In genomic region chr4:152640058-152640921, GRCh38 we compare ENCODE assay signal across 8 cellular contexts. TPM values are rescaled to one million over a fixed set of nuclear protein-coding genes. Genes with fewer than 3 reads are reported as not detected.
DNase-seq lines count a peak whose midpoint lies in the region; ATAC-seq and TF ChIP-seq lines count a peak whose summit lies in the region.

No MANE protein-coding gene starts in this region.

- CTCF ChIA-PET in MCF 10A (lab: Yijun Ruan, JAX) = interaction anchor here (0.6 to 6.7 kb wide), 36 partner anchors 9 to 913 kb away, joined by 3 to 131 read pairs (median 4); partner anchors contain the start of gene FBXW7

- no peaks in the 10 kb centered on the region for H3K9me3 ChIP-seq in right lobe of liver

- no peak overlapping the region for H3K4me3 ChIP-seq in right lobe of liver

- TF ChIP-seq POLR2A in right lobe of liver (IDR thresholded peaks at IDR 0.05) = no peak

- H3K9me3 Mint-ChIP-seq in MCF 10A (ENCODE audit: unreplicated experiment) = no peaks in the 10 kb centered on the region
- H3K9me3 Mint-ChIP-seq in activated naive CD8-positive, alpha-beta T cell treated with anti-CD3 and anti-CD28 coated beads, Interleukin-2, amount 50 U/mL, for 24 hours = no peaks in the 10 kb centered on the region
- no peaks in the 10 kb centered on the region for H3K9me3 Mint-ChIP-seq in activated T-cell treated with anti-CD3 and anti-CD28 coated beads, Interleukin-2, amount 50 U/mL, for 24 hours

- POLR2A ChIA-PET in MCF 10A (lab: Yijun Ruan, JAX) = interaction anchor here (0.7 to 2.9 kb wide), 5 partner anchors 28 to 186 kb away, joined by 3 to 15 read pairs (median 3); no protein-coding TSS in a partner anchor

- H3K27ac Mint-ChIP-seq in MCF 10A (ENCODE audit: low read depth, unreplicated experiment) = no peak overlapping the region
- H3K27ac Mint-ChIP-seq in activated naive CD8-positive, alpha-beta T cell treated with anti-CD3 and anti-CD28 coated beads, Interleukin-2, amount 50 U/mL, for 24 hours = no peak overlapping the region
- H3K27ac Mint-ChIP-seq in activated T-cell treated with anti-CD3 and anti-CD28 coated beads, Interleukin-2, amount 50 U/mL, for 24 hours = no peak overlapping the region

- intact Hi-C loops in MCF 10A (cut with micrococcal nuclease) = loop anchor here (1.0 kb wide), 4 partner anchors 95 to 232 kb away; no protein-coding TSS in a partner anchor
- intact Hi-C loops in right lobe of liver (cut with DNase I) = no loop called here

- 28% methylated on average over 7 of the region's 8 CpGs for WGBS in right lobe of liver (ENCODE audit: insufficient coverage, low coverage, low lambda C conversion rate, missing lambda C conversion rate)

- H3K36me3 Mint-ChIP-seq in MCF 10A (ENCODE audit: insufficient read depth, unreplicated experiment) = peaks cover 13% of the 10 kb centered on the region
- H3K36me3 Mint-ChIP-seq in activated naive CD8-positive, alpha-beta T cell treated with anti-CD3 and anti-CD28 coated beads, Interleukin-2, amount 50 U/mL, for 24 hours (ENCODE audit: low read depth) = peaks cover 1% of the 10 kb centered on the region
- H3K36me3 Mint-ChIP-seq in activated T-cell treated with anti-CD3 and anti-CD28 coated beads, Interleukin-2, amount 50 U/mL, for 24 hours (ENCODE audit: low read depth) = peaks cover 20% of the 10 kb centered on the region

- DNase-seq in NCI-H2081 (lab: John Stamatoyannopoulos, UW) (peak; percentile 13 to 35), NCI-H2081 treated with DMSO at 0.1 percent for 48 hours (lab: John Stamatoyannopoulos, UW) (no peak), NCI-H1694 (lab: John Stamatoyannopoulos, UW) (peak; percentile 13), MCF 10A (ENCODE audit: unreplicated experiment) (peak; percentile 38), right lobe of liver (no peak)
- no peak for DNase-seq in activated naive CD8-positive, alpha-beta T cell treated with anti-CD3 and anti-CD28 coated beads, Interleukin-2, amount 50 U/mL, for 24 hours
- DNase-seq in activated T-cell treated with anti-CD3 and anti-CD28 coated beads, Interleukin-2, amount 50 U/mL, for 24 hours = no peak
- no peak for DNase-seq in activated CD4-positive, alpha-beta T cell treated with anti-CD3 and anti-CD28 coated beads for 48 hours

- H3K36me3 ChIP-seq in right lobe of liver = no peaks in the 10 kb centered on the region

- H3K4me3 Mint-ChIP-seq in MCF 10A (ENCODE audit: unreplicated experiment) = no peak overlapping the region
- no peak overlapping the region for H3K4me3 Mint-ChIP-seq in activated naive CD8-positive, alpha-beta T cell treated with anti-CD3 and anti-CD28 coated beads, Interleukin-2, amount 50 U/mL, for 24 hours
- no peak overlapping the region for H3K4me3 Mint-ChIP-seq in activated T-cell treated with anti-CD3 and anti-CD28 coated beads, Interleukin-2, amount 50 U/mL, for 24 hours

- H3K27me3 Mint-ChIP-seq in MCF 10A (ENCODE audit: insufficient read depth, unreplicated experiment) = no peaks in the 10 kb centered on the region
- H3K27me3 Mint-ChIP-seq in activated naive CD8-positive, alpha-beta T cell treated with anti-CD3 and anti-CD28 coated beads, Interleukin-2, amount 50 U/mL, for 24 hours = no peaks in the 10 kb centered on the region
- no peaks in the 10 kb centered on the region for H3K27me3 Mint-ChIP-seq in activated T-cell treated with anti-CD3 and anti-CD28 coated beads, Interleukin-2, amount 50 U/mL, for 24 hours

- peak; percentile 62 to 79 (median 68) for ATAC-seq in right lobe of liver
- no peak for ATAC-seq in activated naive CD8-positive, alpha-beta T cell treated with anti-CD3 and anti-CD28 coated beads, Interleukin-2, amount 50 U/mL, for 24 hours

- BruUV-seq in MCF 10A (replicated peaks; lab: Mats Ljungman, UMichigan) = no TSS peak

- TF ChIP-seq CTCF in MCF 10A (IDR thresholded peaks at IDR 0.05; ENCODE audit: unreplicated experiment) = peak; percentile 39
- TF ChIP-seq CTCF in right lobe of liver (IDR thresholded peaks at IDR 0.05) = peak; percentile 63 to 67 (median 66)

- H3K4me1 Mint-ChIP-seq in MCF 10A (ENCODE audit: insufficient read depth, unreplicated experiment) = no peaks in the 10 kb centered on the region
- H3K4me1 Mint-ChIP-seq in activated naive CD8-positive, alpha-beta T cell treated with anti-CD3 and anti-CD28 coated beads, Interleukin-2, amount 50 U/mL, for 24 hours = peaks cover 34% of the 10 kb centered on the region
- H3K4me1 Mint-ChIP-seq in activated T-cell treated with anti-CD3 and anti-CD28 coated beads, Interleukin-2, amount 50 U/mL, for 24 hours (ENCODE audit: low read depth) = peaks cover 38% of the 10 kb centered on the region

- peaks cover 0 to 7% (median 0%) of the 10 kb centered on the region in 4 donors for H3K4me1 ChIP-seq in right lobe of liver

- H3K27me3 ChIP-seq in right lobe of liver = no peaks in the 10 kb centered on the region

- no peak overlapping the region for H3K27ac ChIP-seq in right lobe of liver

RNA-seq across cellular contexts. Expression of gene TMEM154, which starts 39.5 kb away (rescaled TPM):
- 37.9 and 41.5 TPM in 2 replicates for total RNA-seq in MCF 10A (2022)
- 1 to 10 TPM in 5 of 6 experiments, under 1 TPM in 1; 0.64 to 6.7 (median 2.9) TPM for total RNA-seq in right lobe of liver

Comparison
In these comparisons a context has a peak if more than half of its experiments do, and no peak if none do; other contexts are left out.
1. DNase-seq: peak in NCI-H2081 (2 of 2), NCI-H1694 (single experiment) and MCF 10A (single experiment); none in NCI-H2081 treated with DMSO at 0.1 percent for 48 hours (single experiment), right lobe of liver (0 of 3), activated naive CD8-positive, alpha-beta T cell treated with anti-CD3 and anti-CD28 coated beads, Interleukin-2, amount 50 U/mL, for 24 hours (single experiment), activated T-cell treated with anti-CD3 and anti-CD28 coated beads, Interleukin-2, amount 50 U/mL, for 24 hours (single experiment) and activated CD4-positive, alpha-beta T cell treated with anti-CD3 and anti-CD28 coated beads for 48 hours (single experiment).